Comparison of ENCODE assay signal across 1 cellular context in the genomic region with DNA sequence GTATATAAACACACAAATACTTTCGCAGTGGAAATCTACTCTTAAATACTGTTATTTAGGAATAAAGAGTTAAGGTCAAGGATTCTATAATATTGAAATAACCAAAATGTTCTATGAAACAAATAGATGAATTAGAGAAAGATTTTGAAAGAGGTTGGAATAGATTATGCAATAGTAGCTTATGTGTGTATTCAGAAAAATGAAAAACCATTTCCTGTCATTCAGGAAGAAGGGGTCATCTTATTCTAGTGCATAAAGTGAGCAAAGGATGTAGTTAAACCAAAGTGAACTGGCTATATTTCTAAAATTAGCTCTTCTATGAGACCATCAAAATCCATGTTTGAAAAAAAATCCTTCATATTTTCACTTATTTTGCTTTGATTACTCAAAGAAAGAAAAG.
TF ChIP-seq lines count a peak whose summit lies in the region.

No MANE protein-coding gene starts in this region.

TF ChIP-seq in endothelial cell of umbilical vein, 7 proteins besides CTCF, POLR2A, EP300 and RAD21 (continued from another document):
- TF ChIP-seq, protein P1, sequence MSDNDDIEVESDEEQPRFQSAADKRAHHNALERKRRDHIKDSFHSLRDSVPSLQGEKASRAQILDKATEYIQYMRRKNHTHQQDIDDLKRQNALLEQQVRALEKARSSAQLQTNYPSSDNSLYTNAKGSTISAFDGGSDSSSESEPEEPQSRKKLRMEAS (IDR thresholded peaks at IDR 0.05; ENCODE audit: insufficient read depth, insufficient read length): no peak
- no peak for TF ChIP-seq FOS (IDR thresholded peaks at IDR 0.05; ENCODE audit: borderline replicate concordance, insufficient read depth, low read length)
- no peak for TF ChIP-seq JUN (IDR thresholded peaks at IDR 0.05; ENCODE audit: borderline replicate concordance, insufficient read depth, insufficient read length, low read depth)
- no peak for TF ChIP-seq EZH2 (IDR thresholded peaks at IDR 0.05; ENCODE audit: borderline replicate concordance, low read depth, low read length, severe bottlenecking)
TF ChIP-seq in endothelial cell of umbilical vein: peak in this region for 0.
